1 cellular context compared by ENCODE assay signal in genomic region chr19:15400521-15401396, GRCh38.
TF ChIP-seq lines count a peak whose summit lies in the region.

No MANE protein-coding gene starts in this region.

TF ChIP-seq in HCT116, 20 proteins besides CTCF, POLR2A, EP300 and RAD21:
- no peak for TF ChIP-seq ZFX (IDR thresholded peaks at IDR 0.05)
- no peak for TF ChIP-seq YY1 (IDR thresholded peaks at IDR 0.05; ENCODE audit: extremely low read depth, insufficient replicate concordance, low read depth, low read length)
- TF ChIP-seq, protein P1, sequence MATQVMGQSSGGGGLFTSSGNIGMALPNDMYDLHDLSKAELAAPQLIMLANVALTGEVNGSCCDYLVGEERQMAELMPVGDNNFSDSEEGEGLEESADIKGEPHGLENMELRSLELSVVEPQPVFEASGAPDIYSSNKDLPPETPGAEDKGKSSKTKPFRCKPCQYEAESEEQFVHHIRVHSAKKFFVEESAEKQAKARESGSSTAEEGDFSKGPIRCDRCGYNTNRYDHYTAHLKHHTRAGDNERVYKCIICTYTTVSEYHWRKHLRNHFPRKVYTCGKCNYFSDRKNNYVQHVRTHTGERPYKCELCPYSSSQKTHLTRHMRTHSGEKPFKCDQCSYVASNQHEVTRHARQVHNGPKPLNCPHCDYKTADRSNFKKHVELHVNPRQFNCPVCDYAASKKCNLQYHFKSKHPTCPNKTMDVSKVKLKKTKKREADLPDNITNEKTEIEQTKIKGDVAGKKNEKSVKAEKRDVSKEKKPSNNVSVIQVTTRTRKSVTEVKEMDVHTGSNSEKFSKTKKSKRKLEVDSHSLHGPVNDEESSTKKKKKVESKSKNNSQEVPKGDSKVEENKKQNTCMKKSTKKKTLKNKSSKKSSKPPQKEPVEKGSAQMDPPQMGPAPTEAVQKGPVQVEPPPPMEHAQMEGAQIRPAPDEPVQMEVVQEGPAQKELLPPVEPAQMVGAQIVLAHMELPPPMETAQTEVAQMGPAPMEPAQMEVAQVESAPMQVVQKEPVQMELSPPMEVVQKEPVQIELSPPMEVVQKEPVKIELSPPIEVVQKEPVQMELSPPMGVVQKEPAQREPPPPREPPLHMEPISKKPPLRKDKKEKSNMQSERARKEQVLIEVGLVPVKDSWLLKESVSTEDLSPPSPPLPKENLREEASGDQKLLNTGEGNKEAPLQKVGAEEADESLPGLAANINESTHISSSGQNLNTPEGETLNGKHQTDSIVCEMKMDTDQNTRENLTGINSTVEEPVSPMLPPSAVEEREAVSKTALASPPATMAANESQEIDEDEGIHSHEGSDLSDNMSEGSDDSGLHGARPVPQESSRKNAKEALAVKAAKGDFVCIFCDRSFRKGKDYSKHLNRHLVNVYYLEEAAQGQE (IDR thresholded peaks at IDR 0.05; ENCODE audit: low read depth): no peak
- TF ChIP-seq SRF (IDR thresholded peaks at IDR 0.05; ENCODE audit: low read depth): no peak
- TF ChIP-seq ELF1 (IDR thresholded peaks at IDR 0.05; ENCODE audit: borderline replicate concordance, low read depth): no peak
- no peak for TF ChIP-seq POLR2AphosphoS5 (IDR thresholded peaks at IDR 0.05; ENCODE audit: low read depth, low read length)
- no peak for TF ChIP-seq EGR1 (IDR thresholded peaks at IDR 0.05; ENCODE audit: low read depth)
- no peak for TF ChIP-seq EZH2 (IDR thresholded peaks at IDR 0.05)
- no peak for TF ChIP-seq ZBTB33 (IDR thresholded peaks at IDR 0.05; ENCODE audit: extremely low read depth, insufficient replicate concordance, low read length)
- no peak for TF ChIP-seq CBX3 (IDR thresholded peaks at IDR 0.05; ENCODE audit: low read depth)
- TF ChIP-seq TCF7L2 (IDR thresholded peaks at IDR 0.05; ENCODE audit: borderline replicate concordance, extremely low read depth, insufficient read depth, insufficient read length): no peak
- TF ChIP-seq FOSL1 (IDR thresholded peaks at IDR 0.05; ENCODE audit: low read depth): no peak
- TF ChIP-seq, protein P2, sequence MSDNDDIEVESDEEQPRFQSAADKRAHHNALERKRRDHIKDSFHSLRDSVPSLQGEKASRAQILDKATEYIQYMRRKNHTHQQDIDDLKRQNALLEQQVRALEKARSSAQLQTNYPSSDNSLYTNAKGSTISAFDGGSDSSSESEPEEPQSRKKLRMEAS (IDR thresholded peaks at IDR 0.05): no peak
- TF ChIP-seq, protein P3, sequence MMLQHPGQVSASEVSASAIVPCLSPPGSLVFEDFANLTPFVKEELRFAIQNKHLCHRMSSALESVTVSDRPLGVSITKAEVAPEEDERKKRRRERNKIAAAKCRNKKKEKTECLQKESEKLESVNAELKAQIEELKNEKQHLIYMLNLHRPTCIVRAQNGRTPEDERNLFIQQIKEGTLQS (IDR thresholded peaks at IDR 0.05): no peak
- no peak for TF ChIP-seq SP1 (IDR thresholded peaks at IDR 0.05; ENCODE audit: low read depth)
TF ChIP-seq in HCT116: peak in this region for 0.
